ENCODE assay signal across 19 cellular contexts in genomic region chr14:98954347-98955000, GRCh38.
"Had no signal": no experiment of that assay in that cellular context is flagged by ENCODE, and none has a peak within 500 bp of the region (broad histone marks: within the 10 kb centered on the region; RNA-seq: fewer than 3 reads in every experiment).

No MANE protein-coding gene starts in this region.

- H3K27me3 ChIP-seq: brain microvascular endothelial cell, stomach, upper lobe of right lung had no signal

- DNase-seq: activated CD4-positive, alpha-beta memory T cell treated with anti-CD3 and anti-CD28 coated beads for 36 hours; activated CD4-positive, alpha-beta T cell treated with anti-CD3 and anti-CD28 coated beads for 4 hours; activated naive CD4-positive, alpha-beta T cell treated with anti-CD3 and anti-CD28 coated beads, Interleukin-2, amount 50 U/mL, for 16 hours; activated T-cell treated with anti-CD3 and anti-CD28 coated beads, Interleukin-2, amount 50 U/mL, for 72 hours; aorta; brain microvascular endothelial cell; cerebellar nuclear complex; effector CD4-positive, alpha-beta T cell; glutamatergic neuron; stimulated activated CD4-positive, alpha-beta T cell treated with anti-CD3 and anti-CD28 coated beads, Interleukin-15, amount 100 ng/mL, for 24 hours; stimulated activated CD4-positive, alpha-beta T cell treated with anti-CD3 and anti-CD28 coated beads, Interleukin-2, amount 100 ng/mL, for 48 hours; T-cell; upper lobe of right lung had no signal

- H3K4me3 Mint-ChIP-seq: activated CD4-positive, alpha-beta memory T cell treated with anti-CD3 and anti-CD28 coated beads for 36 hours; activated T-cell treated with anti-CD3 and anti-CD28 coated beads, Interleukin-2, amount 50 U/mL, for 72 hours; mesothelial cell of epicardium; T-cell; WTC11 had no signal

- ATAC-seq: activated T-cell treated with anti-CD3 and anti-CD28 coated beads, Interleukin-2, amount 50 U/mL, for 72 hours; foreskin keratinocyte; T-cell; upper lobe of right lung; WTC11 had no signal

- H3K36me3 Mint-ChIP-seq: activated CD4-positive, alpha-beta memory T cell treated with anti-CD3 and anti-CD28 coated beads for 36 hours; mesothelial cell of epicardium; T-cell; WTC11 had no signal

- H3K27me3 Mint-ChIP-seq: activated CD4-positive, alpha-beta memory T cell treated with anti-CD3 and anti-CD28 coated beads for 36 hours; T-cell had no signal

- H3K9me3 ChIP-seq: stomach, thoracic aorta, upper lobe of right lung had no signal

- H3K36me3 ChIP-seq: brain microvascular endothelial cell, stomach, thoracic aorta, upper lobe of right lung had no signal

- H3K9me3 Mint-ChIP-seq: activated CD4-positive, alpha-beta memory T cell treated with anti-CD3 and anti-CD28 coated beads for 36 hours; activated T-cell treated with anti-CD3 and anti-CD28 coated beads, Interleukin-2, amount 50 U/mL, for 72 hours; mesothelial cell of epicardium; T-cell had no signal

- H3K4me1 ChIP-seq: stomach, upper lobe of right lung had no signal

- H3K27ac ChIP-seq: brain microvascular endothelial cell, foreskin keratinocyte, thoracic aorta, upper lobe of right lung had no signal

- H3K27ac Mint-ChIP-seq: activated CD4-positive, alpha-beta memory T cell treated with anti-CD3 and anti-CD28 coated beads for 36 hours; activated T-cell treated with anti-CD3 and anti-CD28 coated beads, Interleukin-2, amount 50 U/mL, for 72 hours; mesothelial cell of epicardium; progenitor cell of endocrine pancreas; T-cell; WTC11 had no signal

- H3K4me3 ChIP-seq: stomach, thoracic aorta, upper lobe of right lung had no signal
